20 cellular contexts compared by ENCODE assay signal in genomic region chr9:70959366-70959765, GRCh38.
DNase-seq lines count a peak whose midpoint lies in the region; ATAC-seq, FAIRE-seq and TF ChIP-seq lines count a peak whose summit lies in the region.
"Had no signal": no experiment of that assay in that cellular context is flagged by ENCODE, and none has a peak within 500 bp of the region (broad histone marks: within the 10 kb centered on the region; RNA-seq: fewer than 3 reads in every experiment).

No MANE protein-coding gene starts in this region.

- BruUV-seq in PC-3 (replicated peaks; lab: Mats Ljungman, UMichigan) = no TSS peak

- WGBS in GM23248 (ENCODE audit: low coverage in 1 of 2, low lambda C conversion rate in 2 of 2, missing lambda C conversion rate in 2 of 2), 2 experiments = 97 to 98% methylated on average over 2 of the region's 2 CpGs

- H3K36me3 ChIP-seq in GM23248 (ENCODE audit: low read depth) = no peaks in the 10 kb centered on the region
- H3K36me3 ChIP-seq in osteoblast (ENCODE audit: insufficient read depth, low read length) = no peaks in the 10 kb centered on the region
- H3K36me3 ChIP-seq in PC-3 (ENCODE audit: low read depth, low read length) = no peaks in the 10 kb centered on the region

- H3K27me3 ChIP-seq in GM23248 (replicated peaks; ENCODE audit: insufficient read depth) (no peaks in the 10 kb centered on the region), osteoblast (ENCODE audit: insufficient read depth, low read length) (no peaks in the 10 kb centered on the region), PC-3 (ENCODE audit: low read length) (no peaks in the 10 kb centered on the region)

- H3K9me2 ChIP-seq in GM23248 (ENCODE audit: insufficient read depth) (peaks cover 3% of the 10 kb centered on the region; the same call in 1 of the 2 replicates), PC-3 (replicated peaks; ENCODE audit: low read length) (no peaks in the 10 kb centered on the region)

- H3K4me2 ChIP-seq in GM23248 (ENCODE audit: unreplicated experiment) = no peak overlapping the region
- peak overlapping the region; percentile 30 for H3K4me2 ChIP-seq in osteoblast (ENCODE audit: insufficient read depth, low read length)
- H3K4me2 ChIP-seq in PC-3 (ENCODE audit: low read length) = no peak overlapping the region
- H3K4me2 ChIP-seq: A549 had no signal

- H3K4me3 ChIP-seq in GM23248 = no peak overlapping the region
- no peak overlapping the region for H3K4me3 ChIP-seq in osteoblast (ENCODE audit: insufficient read depth, low read length)
- no peak overlapping the region for H3K4me3 ChIP-seq in PC-3 (ENCODE audit: low read length)
- H3K4me3 ChIP-seq: A549 had no signal

- peaks cover 13% of the 10 kb centered on the region for H3F3A ChIP-seq in GM23248 (ENCODE audit: insufficient read depth)
- no peaks in the 10 kb centered on the region for H3F3A ChIP-seq in PC-3 (ENCODE audit: low read length, unreplicated experiment)

- peak overlapping the region; percentile 14; the same call in 1 of the 2 replicates for H2AFZ ChIP-seq in GM23248
- peak overlapping the region; percentile 80 for H2AFZ ChIP-seq in osteoblast (ENCODE audit: low read length)
- H2AFZ ChIP-seq in PC-3 (ENCODE audit: low read length) = no peak overlapping the region

- H3K27ac ChIP-seq in GM23248 (no peak overlapping the region), osteoblast (ENCODE audit: low read depth, low read length) (no peak overlapping the region), PC-3 (ENCODE audit: low read length) (no peak overlapping the region)
- H3K27ac ChIP-seq: 22Rv1, A549, C4-2B had no signal

- no peak overlapping the region for H3K9ac ChIP-seq in GM23248
- no peak overlapping the region for H3K9ac ChIP-seq in PC-3 (ENCODE audit: low read length)

- in situ Hi-C loops in GM23248 (cut with MboI) = no loop called here

- CTCF ChIA-PET in PC-3 (lab: Charles Lee) = no interaction called here

- H3K4me1 ChIP-seq in GM23248 (ENCODE audit: insufficient read depth) (peaks cover 17% of the 10 kb centered on the region), osteoblast (ENCODE audit: insufficient read depth, low read length) (peaks cover 16% of the 10 kb centered on the region), PC-3 (ENCODE audit: insufficient read depth, low read length) (no peaks in the 10 kb centered on the region)
- H3K4me1 ChIP-seq: A549, Caco-2 had no signal

- no peak for TF ChIP-seq CTCF in osteoblast (IDR thresholded peaks at IDR 0.05; ENCODE audit: extremely low read depth, low read depth, low read length)
- TF ChIP-seq CTCF in PC-3 (conservative IDR thresholded peaks at IDR 0.05; ENCODE audit: low read depth, low read length) = no peak

- peak; percentile 97 for FAIRE-seq in endometrium (lab: Jason Lieb, UNC)
- FAIRE-seq: A549, D721Med, G401.6, GM12891, GM19239, H54, HTR-8/SVneo had no signal

- intact Hi-C loops in PC-3 (cut with micrococcal nuclease) = no loop called here

- POLR2A ChIA-PET in PC-3 (lab: Charles Lee; ENCODE audit: unreplicated experiment) = no interaction called here

- H3K79me2 ChIP-seq in GM23248 (ENCODE audit: insufficient read depth) (no peaks in the 10 kb centered on the region), osteoblast (ENCODE audit: insufficient read depth, low read length) (no peaks in the 10 kb centered on the region), PC-3 (ENCODE audit: low read length) (no peaks in the 10 kb centered on the region)

- no peak for DNase-seq in GM23248
- peak; percentile 41 for DNase-seq in globus pallidus (ENCODE audit: low spot score)
- no peak for DNase-seq in osteoblast (ENCODE audit: insufficient read length, low spot score, missing footprints)
- DNase-seq in NCI-H526 (lab: John Stamatoyannopoulos, UW) = no peak
- DNase-seq in PC-3 = no peak
- no peak for DNase-seq in NCI-H1105 (lab: John Stamatoyannopoulos, UW)
- DNase-seq: AML-193; Caco-2; CD4-positive, alpha-beta T cell; HCEC 1CT had no signal

- H3K9me3 ChIP-seq in GM23248 (ENCODE audit: low read depth) = no peaks in the 10 kb centered on the region
- no peaks in the 10 kb centered on the region for H3K9me3 ChIP-seq in osteoblast (ENCODE audit: low read depth, low read length)
- no peaks in the 10 kb centered on the region for H3K9me3 ChIP-seq in PC-3 (ENCODE audit: low read length)
- H3K9me3 ChIP-seq: A549, Caco-2 had no signal

- H4K20me1 ChIP-seq in GM23248 (ENCODE audit: insufficient read depth) (no peaks in the 10 kb centered on the region), osteoblast (ENCODE audit: insufficient read depth, low read length) (no peaks in the 10 kb centered on the region), PC-3 (ENCODE audit: low read length) (no peaks in the 10 kb centered on the region)

- no peak for ATAC-seq in PC-3
- ATAC-seq: A549 had no signal
